ENCODE assay signal across 13 cellular contexts in genomic region chr5:56099346-56099745, GRCh38.
DNase-seq lines count a peak whose midpoint lies in the region; ATAC-seq and TF ChIP-seq lines count a peak whose summit lies in the region.
"Had no signal": no experiment of that assay in that cellular context is flagged by ENCODE, and none has a peak within 500 bp of the region (broad histone marks: within the 10 kb centered on the region; RNA-seq: fewer than 3 reads in every experiment).

No MANE protein-coding gene starts in this region.

- no peak for ATAC-seq in PC-3
- ATAC-seq in sciatic nerve: peak; percentile 75

- no peaks in the 10 kb centered on the region for H3K27me3 Mint-ChIP-seq in activated CD4-positive, alpha-beta T cell treated with anti-CD3 and anti-CD28 coated beads, Interleukin-2, amount 10 ng/mL, durations not matched to agents 7 days and 5 days
- H3K27me3 Mint-ChIP-seq: activated naive CD8-positive, alpha-beta T cell treated with anti-CD3 and anti-CD28 coated beads, Interleukin-2, amount 10 ng/mL, durations not matched to agents 7 days and 5 days had no signal

- H3K4me1 ChIP-seq in PC-3 (ENCODE audit: insufficient read depth, low read length) (peaks cover 6% of the 10 kb centered on the region), ascending aorta (peaks cover 0 to 10% of the 10 kb centered on the region in 2 donors)

- peaks cover 3% of the 10 kb centered on the region for H3K9me3 Mint-ChIP-seq in activated CD4-positive, alpha-beta T cell treated with anti-CD3 and anti-CD28 coated beads, Interleukin-2, amount 10 ng/mL, durations not matched to agents 7 days and 5 days

- no peak overlapping the region for H3K9ac ChIP-seq in PC-3 (ENCODE audit: low read length)

- peaks cover 51% of the 10 kb centered on the region for H3K36me3 Mint-ChIP-seq in activated CD4-positive, alpha-beta T cell treated with anti-CD3 and anti-CD28 coated beads, Interleukin-2, amount 10 ng/mL, durations not matched to agents 7 days and 5 days (ENCODE audit: low read depth)

- TF ChIP-seq CTCF in PC-3 (conservative IDR thresholded peaks at IDR 0.05; ENCODE audit: low read depth, low read length) (no peak), fibroblast of mammary gland (conservative IDR thresholded peaks at IDR 0.05; ENCODE audit: control insufficient read depth, insufficient read depth, low read depth, low read length) (no peak), ascending aorta (IDR thresholded peaks at IDR 0.05) (no peak)

- DNase-seq in activated CD4-positive, alpha-beta T cell treated with anti-CD3 and anti-CD28 coated beads, Interleukin-2, amount 10 ng/mL, durations not matched to agents 7 days and 5 days: no peak
- no peak for DNase-seq in activated CD4-positive, alpha-beta T cell treated with anti-CD3 and anti-CD28 coated beads for 1 hour
- DNase-seq in PC-3: peak; percentile 7
- peak; percentile 89 for DNase-seq in fibroblast of mammary gland (ENCODE audit: low read depth)
- no peak for DNase-seq in sciatic nerve (ENCODE audit: low spot score)
- no peak for DNase-seq in ascending aorta (ENCODE audit: low spot score in 2 of 2)
- no peak for DNase-seq in OCI-M2 (lab: John Stamatoyannopoulos, UW; ENCODE audit: unreplicated experiment)
- DNase-seq in retina: no peak
- DNase-seq: ACHN; activated naive CD8-positive, alpha-beta T cell treated with anti-CD3 and anti-CD28 coated beads, Interleukin-2, amount 10 ng/mL, durations not matched to agents 7 days and 5 days; NCI-H524 treated with DMSO at 0.1 percent for 48 hours; Right ventricle myocardium superior had no signal

- H3K9me2 ChIP-seq in PC-3 (replicated peaks; ENCODE audit: low read length): no peaks in the 10 kb centered on the region

- no peaks in the 10 kb centered on the region for H3K79me2 ChIP-seq in PC-3 (ENCODE audit: low read length)

- H3K27ac ChIP-seq in PC-3 (ENCODE audit: low read length) (no peak overlapping the region), ascending aorta (no peak overlapping the region)

- H3K4me1 Mint-ChIP-seq in activated CD4-positive, alpha-beta T cell treated with anti-CD3 and anti-CD28 coated beads, Interleukin-2, amount 10 ng/mL, durations not matched to agents 7 days and 5 days: peaks cover 82% of the 10 kb centered on the region

- BruUV-seq in PC-3 (replicated peaks; lab: Mats Ljungman, UMichigan): no TSS peak

- H2AFZ ChIP-seq in PC-3 (ENCODE audit: low read length): no peak overlapping the region

- H3K4me2 ChIP-seq in PC-3 (ENCODE audit: low read length): no peak overlapping the region

- CTCF ChIA-PET in activated CD4-positive, alpha-beta T cell treated with anti-CD3 and anti-CD28 coated beads, Interleukin-2, amount 10 ng/mL, durations not matched to agents 7 days and 5 days (lab: Charles Lee): interaction anchor here (0.7 kb wide), 2 partner anchors 9 to 587 kb away, joined by 3 to 4 read pairs; no protein-coding TSS in a partner anchor
- CTCF ChIA-PET in PC-3 (lab: Charles Lee): no interaction called here

- H3K4me3 ChIP-seq in PC-3 (ENCODE audit: low read length) (no peak overlapping the region), fibroblast of mammary gland (ENCODE audit: control insufficient read depth, low read depth, low read length) (no peak overlapping the region), ascending aorta (no peak overlapping the region)
- H3K4me3 ChIP-seq: thoracic aorta had no signal

- no peaks in the 10 kb centered on the region for H3K36me3 ChIP-seq in PC-3 (ENCODE audit: low read depth, low read length)
- H3K36me3 ChIP-seq in ascending aorta: no peaks in the 10 kb centered on the region
- H3K36me3 ChIP-seq: thoracic aorta had no signal

- no peak overlapping the region for H3K4me3 Mint-ChIP-seq in activated CD4-positive, alpha-beta T cell treated with anti-CD3 and anti-CD28 coated beads, Interleukin-2, amount 10 ng/mL, durations not matched to agents 7 days and 5 days

- no peaks in the 10 kb centered on the region for H4K20me1 ChIP-seq in PC-3 (ENCODE audit: low read length)

- POLR2A ChIA-PET in activated CD4-positive, alpha-beta T cell treated with anti-CD3 and anti-CD28 coated beads, Interleukin-2, amount 10 ng/mL, durations not matched to agents 7 days and 5 days (lab: Charles Lee): no interaction called here
- POLR2A ChIA-PET in PC-3 (lab: Charles Lee; ENCODE audit: unreplicated experiment): no interaction called here

- H3K27ac Mint-ChIP-seq in activated CD4-positive, alpha-beta T cell treated with anti-CD3 and anti-CD28 coated beads, Interleukin-2, amount 10 ng/mL, durations not matched to agents 7 days and 5 days: peak overlapping the region; percentile 87

- intact Hi-C loops in PC-3 (cut with micrococcal nuclease) (loop anchor here (10.0 kb wide), 1 partner anchor 95 kb away; no protein-coding TSS in a partner anchor), sciatic nerve (cut with DNase I) (no loop called here), ascending aorta (cut with DNase I) (no loop called here)

- H3F3A ChIP-seq in PC-3 (ENCODE audit: low read length, unreplicated experiment): no peaks in the 10 kb centered on the region

- no peaks in the 10 kb centered on the region for H3K27me3 ChIP-seq in PC-3 (ENCODE audit: low read length)
- H3K27me3 ChIP-seq in ascending aorta: no peaks in the 10 kb centered on the region

- H3K9me3 ChIP-seq in PC-3 (ENCODE audit: low read length) (no peaks in the 10 kb centered on the region), ascending aorta (no peaks in the 10 kb centered on the region)
- H3K9me3 ChIP-seq: thoracic aorta had no signal

Comparison
In these comparisons a context has a peak if more than half of its experiments do, and no peak if none do; other contexts are left out.
1. DNase-seq: peak in PC-3 (single experiment) and fibroblast of mammary gland (single experiment); none in activated CD4-positive, alpha-beta T cell treated with anti-CD3 and anti-CD28 coated beads, Interleukin-2, amount 10 ng/mL, durations not matched to agents 7 days and 5 days (single experiment), activated CD4-positive, alpha-beta T cell treated with anti-CD3 and anti-CD28 coated beads for 1 hour (single experiment), sciatic nerve (single experiment), ascending aorta (0 of 2), OCI-M2 (single experiment) and retina (single experiment).